ENCODE assay signal across 8 cellular contexts in the genomic region with DNA sequence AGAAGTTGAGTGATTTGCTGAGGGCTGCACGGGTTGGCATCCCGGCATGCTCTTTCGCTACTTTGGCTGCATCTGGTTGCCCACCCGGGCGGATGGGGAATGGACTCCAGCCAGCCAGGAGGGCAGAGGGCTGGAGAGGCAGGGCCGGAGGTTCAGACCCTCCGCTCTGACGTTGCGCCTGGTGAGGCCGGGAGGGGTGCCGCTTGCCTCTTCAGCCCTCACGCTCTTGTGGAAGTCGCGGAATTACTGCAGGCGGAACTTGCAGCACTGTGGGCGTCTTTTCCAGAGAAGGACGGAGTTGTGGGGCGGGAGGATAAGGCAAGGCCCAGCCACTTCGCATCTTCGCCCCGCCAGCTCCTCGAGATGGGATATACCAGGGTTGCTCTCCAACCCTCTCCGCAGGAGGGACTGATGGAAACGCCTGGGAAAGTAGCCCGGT. TPM values are rescaled to one million over a fixed set of nuclear protein-coding genes. Genes with fewer than 3 reads are reported as not detected.
DNase-seq lines count a peak whose midpoint lies in the region; ATAC-seq lines count a peak whose summit lies in the region.

No MANE protein-coding gene starts in this region.

- H3K27ac Mint-ChIP-seq in activated naive CD8-positive, alpha-beta T cell treated with anti-CD3 and anti-CD28 coated beads, Interleukin-2, amount 50 U/mL, for 24 hours: peak overlapping the region; percentile 93
- H3K27ac Mint-ChIP-seq in stimulated activated naive B cell treated with anti-CD40 and anti-IgM and Interleukin-4, amounts not matched to agents 10 μg/mL and 1 μg/mL and 100 μg/mL, for 72 hours: peak overlapping the region; percentile 96

- DNase-seq in activated T-cell treated with anti-CD3 and anti-CD28 coated beads, Interleukin-2, amount 50 U/mL, for 4 hours: no peak
- DNase-seq in activated T-cell treated with anti-CD3 and anti-CD28 coated beads, Interleukin-2, amount 50 U/mL, for 48 hours: no peak
- no peak for DNase-seq in activated naive CD8-positive, alpha-beta T cell treated with anti-CD3 and anti-CD28 coated beads, Interleukin-2, amount 50 U/mL, for 24 hours
- DNase-seq in stimulated activated naive B cell treated with anti-CD40 and anti-IgM and Interleukin-4, amounts not matched to agents 10 μg/mL and 1 μg/mL and 100 μg/mL, for 72 hours: no peak
- DNase-seq in foreskin melanocyte (no peak), SKM-1 treated with dmso at 0.1 percent for 144 hours (lab: John Stamatoyannopoulos, UW; ENCODE audit: unreplicated experiment) (no peak)

- peaks cover 4% of the 10 kb centered on the region for H3K4me1 ChIP-seq in iPS-15b (ENCODE audit: control insufficient read depth, insufficient read depth, low read length)

- H3K9me3 ChIP-seq in iPS-15b (ENCODE audit: control insufficient read depth, insufficient read depth, low read length): no peaks in the 10 kb centered on the region

- peaks cover 26% of the 10 kb centered on the region for H3K4me1 Mint-ChIP-seq in activated T-cell treated with anti-CD3 and anti-CD28 coated beads, Interleukin-2, amount 50 U/mL, for 4 hours (ENCODE audit: low read depth)
- H3K4me1 Mint-ChIP-seq in activated naive CD8-positive, alpha-beta T cell treated with anti-CD3 and anti-CD28 coated beads, Interleukin-2, amount 50 U/mL, for 24 hours: peaks cover 31% of the 10 kb centered on the region
- H3K4me1 Mint-ChIP-seq in stimulated activated naive B cell treated with anti-CD40 and anti-IgM and Interleukin-4, amounts not matched to agents 10 μg/mL and 1 μg/mL and 100 μg/mL, for 72 hours: peaks cover 14 to 37% of the 10 kb centered on the region in 2 donors

- ATAC-seq in activated T-cell treated with anti-CD3 and anti-CD28 coated beads, Interleukin-2, amount 50 U/mL, for 4 hours: peak; percentile 18 to 28
- peak; percentile 23 for ATAC-seq in HG03457 (IDR thresholded peaks at IDR 0.05; ENCODE audit: unreplicated experiment)
- no peak for ATAC-seq in activated naive CD8-positive, alpha-beta T cell treated with anti-CD3 and anti-CD28 coated beads, Interleukin-2, amount 50 U/mL, for 24 hours
- ATAC-seq in stimulated activated naive B cell treated with anti-CD40 and anti-IgM and Interleukin-4, amounts not matched to agents 10 μg/mL and 1 μg/mL and 100 μg/mL, for 72 hours (replicated peaks): peak; percentile 45

- peak overlapping the region; percentile 66 for H3K9ac ChIP-seq in iPS-15b (ENCODE audit: low read depth, low read length)

- H3K36me3 ChIP-seq in iPS-15b (ENCODE audit: control insufficient read depth, insufficient read depth, low read length): peaks cover 27% of the 10 kb centered on the region

- H3K4me3 Mint-ChIP-seq in activated T-cell treated with anti-CD3 and anti-CD28 coated beads, Interleukin-2, amount 50 U/mL, for 4 hours: peak overlapping the region; percentile 94
- H3K4me3 Mint-ChIP-seq in activated naive CD8-positive, alpha-beta T cell treated with anti-CD3 and anti-CD28 coated beads, Interleukin-2, amount 50 U/mL, for 24 hours: peak overlapping the region; percentile 94
- peak overlapping the region; percentile 87 to 89 for H3K4me3 Mint-ChIP-seq in stimulated activated naive B cell treated with anti-CD40 and anti-IgM and Interleukin-4, amounts not matched to agents 10 μg/mL and 1 μg/mL and 100 μg/mL, for 72 hours

- H3K36me3 Mint-ChIP-seq in activated T-cell treated with anti-CD3 and anti-CD28 coated beads, Interleukin-2, amount 50 U/mL, for 4 hours (ENCODE audit: insufficient read depth): peaks cover 4% of the 10 kb centered on the region
- peaks cover 11% of the 10 kb centered on the region for H3K36me3 Mint-ChIP-seq in activated naive CD8-positive, alpha-beta T cell treated with anti-CD3 and anti-CD28 coated beads, Interleukin-2, amount 50 U/mL, for 24 hours (ENCODE audit: low read depth)
- H3K36me3 Mint-ChIP-seq in stimulated activated naive B cell treated with anti-CD40 and anti-IgM and Interleukin-4, amounts not matched to agents 10 μg/mL and 1 μg/mL and 100 μg/mL, for 72 hours: peaks cover 14 to 25% of the 10 kb centered on the region in 2 donors

- peak overlapping the region; percentile 80 for H3K4me3 ChIP-seq in iPS-15b (ENCODE audit: low read depth, low read length)

- H3K27me3 ChIP-seq in iPS-15b (ENCODE audit: control insufficient read depth, insufficient read depth, low read length): no peaks in the 10 kb centered on the region

- H3K27me3 Mint-ChIP-seq in activated T-cell treated with anti-CD3 and anti-CD28 coated beads, Interleukin-2, amount 50 U/mL, for 4 hours (ENCODE audit: low read depth): no peaks in the 10 kb centered on the region
- no peaks in the 10 kb centered on the region for H3K27me3 Mint-ChIP-seq in activated naive CD8-positive, alpha-beta T cell treated with anti-CD3 and anti-CD28 coated beads, Interleukin-2, amount 50 U/mL, for 24 hours
- H3K27me3 Mint-ChIP-seq in stimulated activated naive B cell treated with anti-CD40 and anti-IgM and Interleukin-4, amounts not matched to agents 10 μg/mL and 1 μg/mL and 100 μg/mL, for 72 hours: peaks cover 0 to 4% of the 10 kb centered on the region in 2 donors

- no peaks in the 10 kb centered on the region for H3K9me3 Mint-ChIP-seq in activated T-cell treated with anti-CD3 and anti-CD28 coated beads, Interleukin-2, amount 50 U/mL, for 4 hours
- no peaks in the 10 kb centered on the region for H3K9me3 Mint-ChIP-seq in activated naive CD8-positive, alpha-beta T cell treated with anti-CD3 and anti-CD28 coated beads, Interleukin-2, amount 50 U/mL, for 24 hours
- H3K9me3 Mint-ChIP-seq in stimulated activated naive B cell treated with anti-CD40 and anti-IgM and Interleukin-4, amounts not matched to agents 10 μg/mL and 1 μg/mL and 100 μg/mL, for 72 hours: no peaks in the 10 kb centered on the region

RNA-seq across cellular contexts. Expression of a gene that starts 0.7 kb away (rescaled TPM):
- 10 to 100 TPM; 50.6 to 67.7 (median 62.3) TPM for total RNA-seq in activated T-cell treated with anti-CD3 and anti-CD28 coated beads, Interleukin-2, amount 50 U/mL, for 4 hours

RNA-seq across cellular contexts. Expression of a gene that starts 5.5 kb away (rescaled TPM):
- 10 to 100 TPM; 11.4 to 16.2 (median 12.4) TPM for total RNA-seq in activated T-cell treated with anti-CD3 and anti-CD28 coated beads, Interleukin-2, amount 50 U/mL, for 4 hours

RNA-seq across cellular contexts. Expression of a gene that starts 31.9 kb away (rescaled TPM):
- total RNA-seq in activated T-cell treated with anti-CD3 and anti-CD28 coated beads, Interleukin-2, amount 50 U/mL, for 4 hours: 10 to 100 TPM; 14.6 to 16.1 (median 15.1) TPM

RNA-seq across cellular contexts. Expression of a gene that starts 37.7 kb away (rescaled TPM):
- total RNA-seq in activated T-cell treated with anti-CD3 and anti-CD28 coated beads, Interleukin-2, amount 50 U/mL, for 4 hours: under 1 TPM in 1 of 3 donors, not detected in 2; 0.47 TPM

RNA-seq across cellular contexts. Expression of a gene that starts 49.0 kb away (rescaled TPM):
- total RNA-seq in activated T-cell treated with anti-CD3 and anti-CD28 coated beads, Interleukin-2, amount 50 U/mL, for 4 hours: 10 to 100 TPM; 62.1 to 67.1 (median 63.5) TPM
